In genomic region chr2:69948032-69948962, GRCh38 we compare ENCODE assay signal across 18 cellular contexts.
DNase-seq lines count a peak whose midpoint lies in the region; ATAC-seq lines count a peak whose summit lies in the region.
"Had no signal": no experiment of that assay in that cellular context is flagged by ENCODE, and none has a peak within 500 bp of the region (broad histone marks: within the 10 kb centered on the region; RNA-seq: fewer than 3 reads in every experiment).

No MANE protein-coding gene starts in this region.

- no peaks in the 10 kb centered on the region for H3K27me3 Mint-ChIP-seq in stimulated activated memory B cell treated with anti-CD40 and anti-IgM and Interleukin-4, amounts not matched to agents 10 μg/mL and 1 μg/mL and 100 μg/mL, for 72 hours

- no peak overlapping the region for H3K4me3 ChIP-seq in effector memory CD4-positive, alpha-beta T cell (ENCODE audit: insufficient read depth, low read depth, low read length, poor library complexity, severe bottlenecking)

- H3K9me3 ChIP-seq in effector memory CD4-positive, alpha-beta T cell (ENCODE audit: control insufficient read depth, low read length) = no peaks in the 10 kb centered on the region
- H3K9me3 ChIP-seq: sigmoid colon had no signal

- DNase-seq in NCI-H82 (lab: John Stamatoyannopoulos, UW) = peak; percentile 15
- DNase-seq in NCI-H82 treated with DMSO at 0.1 percent for 48 hours (lab: John Stamatoyannopoulos, UW; ENCODE audit: unreplicated experiment) = no peak
- peak; percentile 34 for DNase-seq in astrocyte of the hippocampus (ENCODE audit: low read depth, low spot score)
- peak; percentile 68 for DNase-seq in left kidney (ENCODE audit: low read depth, low spot score)
- DNase-seq in activated CD4-positive, CD25-positive, alpha-beta regulatory T cell (lab: John Stamatoyannopoulos, UW) = no peak
- no peak for DNase-seq in NCI-H146 (lab: John Stamatoyannopoulos, UW)
- DNase-seq in effector memory CD4-positive, alpha-beta T cell = no peak
- DNase-seq: 8988T; activated CD4-positive, alpha-beta T cell treated with anti-CD3 and anti-CD28 coated beads for 1 hour; activated T-cell treated with anti-CD3 and anti-CD28 coated beads, Interleukin-2, amount 50 U/mL, for 4 hours; anterior cingulate cortex; COR-L47; NCI-H1436 treated with DMSO at 0.1 percent for 48 hours; NCI-H446 treated with DMSO at 0.1 percent for 48 hours; sigmoid colon; stimulated activated naive CD8-positive, alpha-beta T cell treated with anti-CD3 and anti-CD28 coated beads, Interleukin-15, Interleukin-2, amounts not matched to agents 100 U/mL and 50 U/mL, for 24 hours had no signal

- H3K27ac Mint-ChIP-seq in stimulated activated memory B cell treated with anti-CD40 and anti-IgM and Interleukin-4, amounts not matched to agents 10 μg/mL and 1 μg/mL and 100 μg/mL, for 72 hours = no peak overlapping the region

- peaks cover 20% of the 10 kb centered on the region for H3K4me1 ChIP-seq in effector memory CD4-positive, alpha-beta T cell (ENCODE audit: control insufficient read depth, insufficient read depth, low read length, poor library complexity, severe bottlenecking)

- H3K27ac ChIP-seq in effector memory CD4-positive, alpha-beta T cell (ENCODE audit: insufficient read depth, low read length, poor library complexity, severe bottlenecking) = no peak overlapping the region
- H3K27ac ChIP-seq: KMS-11, sigmoid colon had no signal

- no peaks in the 10 kb centered on the region for H3K36me3 ChIP-seq in effector memory CD4-positive, alpha-beta T cell (ENCODE audit: control insufficient read depth, insufficient read depth, low read length)

- H3K36me3 Mint-ChIP-seq in stimulated activated memory B cell treated with anti-CD40 and anti-IgM and Interleukin-4, amounts not matched to agents 10 μg/mL and 1 μg/mL and 100 μg/mL, for 72 hours = peaks cover 7% of the 10 kb centered on the region

- ATAC-seq in stimulated activated memory B cell treated with anti-CD40 and anti-IgM and Interleukin-4, amounts not matched to agents 10 μg/mL and 1 μg/mL and 100 μg/mL, for 72 hours = peak; percentile 25
- ATAC-seq: activated T-cell treated with anti-CD3 and anti-CD28 coated beads, Interleukin-2, amount 50 U/mL, for 4 hours; stimulated activated naive CD8-positive, alpha-beta T cell treated with anti-CD3 and anti-CD28 coated beads, Interleukin-15, Interleukin-2, amounts not matched to agents 100 U/mL and 50 U/mL, for 24 hours had no signal

- H3K4me1 Mint-ChIP-seq in stimulated activated memory B cell treated with anti-CD40 and anti-IgM and Interleukin-4, amounts not matched to agents 10 μg/mL and 1 μg/mL and 100 μg/mL, for 72 hours = peaks cover 28% of the 10 kb centered on the region

- no peaks in the 10 kb centered on the region for H3K27me3 ChIP-seq in effector memory CD4-positive, alpha-beta T cell (replicated peaks; ENCODE audit: control insufficient read depth, insufficient read depth, low read length, poor library complexity, severe bottlenecking)

- no peak overlapping the region for H3K4me3 Mint-ChIP-seq in stimulated activated memory B cell treated with anti-CD40 and anti-IgM and Interleukin-4, amounts not matched to agents 10 μg/mL and 1 μg/mL and 100 μg/mL, for 72 hours
- H3K4me3 Mint-ChIP-seq: activated T-cell treated with anti-CD3 and anti-CD28 coated beads, Interleukin-2, amount 50 U/mL, for 4 hours had no signal

- H3K9me3 Mint-ChIP-seq in stimulated activated memory B cell treated with anti-CD40 and anti-IgM and Interleukin-4, amounts not matched to agents 10 μg/mL and 1 μg/mL and 100 μg/mL, for 72 hours = no peaks in the 10 kb centered on the region
- H3K9me3 Mint-ChIP-seq: activated T-cell treated with anti-CD3 and anti-CD28 coated beads, Interleukin-2, amount 50 U/mL, for 4 hours had no signal

Comparison
In these comparisons a context has a peak if more than half of its experiments do, and no peak if none do; other contexts are left out.
1. DNase-seq: peak in NCI-H82 (single experiment), astrocyte of the hippocampus (single experiment) and left kidney (single experiment); none in NCI-H82 treated with DMSO at 0.1 percent for 48 hours (single experiment), activated CD4-positive, CD25-positive, alpha-beta regulatory T cell (0 of 4), NCI-H146 (single experiment) and effector memory CD4-positive, alpha-beta T cell (0 of 3).